9 cellular contexts compared by ENCODE assay signal in the genomic region with DNA sequence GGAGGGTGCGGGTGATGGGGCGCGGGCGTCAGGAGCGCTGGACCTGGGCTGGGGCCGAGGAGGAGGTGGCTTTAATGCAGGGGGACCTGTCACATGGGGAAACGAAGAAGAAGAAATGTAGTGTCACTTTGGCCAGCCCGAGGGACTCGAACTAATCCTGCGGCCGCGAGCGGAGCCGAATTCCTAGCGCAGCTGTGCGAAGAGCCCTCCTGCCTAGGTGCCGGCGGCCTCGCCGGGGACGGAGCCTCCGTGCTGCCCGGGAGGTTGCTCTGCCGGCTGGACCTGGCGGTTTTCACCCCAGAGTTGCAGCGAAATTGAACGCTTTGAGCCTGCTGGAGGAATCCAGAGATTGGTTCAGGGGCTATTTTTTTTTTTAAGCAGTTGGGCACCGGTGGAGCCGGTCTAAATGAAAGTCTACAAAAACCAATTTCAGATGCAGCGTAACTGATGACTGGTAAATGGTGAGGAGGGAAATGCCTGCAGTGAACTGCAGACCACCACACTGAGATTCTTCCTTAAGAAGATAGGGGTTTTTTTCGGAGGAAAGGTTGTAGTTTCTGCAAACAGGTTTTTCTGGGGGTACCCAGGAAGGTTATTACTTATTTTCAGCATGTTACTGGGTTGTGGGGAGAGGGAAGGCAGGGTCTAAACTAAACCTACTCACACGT. TPM values are rescaled to one million over a fixed set of nuclear protein-coding genes. Genes with fewer than 3 reads are reported as not detected.
DNase-seq lines count a peak whose midpoint lies in the region; ATAC-seq and TF ChIP-seq lines count a peak whose summit lies in the region.
"Had no signal": no experiment of that assay in that cellular context is flagged by ENCODE, and none has a peak within 500 bp of the region (broad histone marks: within the 10 kb centered on the region; RNA-seq: fewer than 3 reads in every experiment).

No MANE protein-coding gene starts in this region.

- H3K27ac ChIP-seq in esophagus squamous epithelium = peak overlapping the region in 3 of 4 donors; percentile 49 to 71 (median 64)
- peak overlapping the region; percentile 53 for H3K27ac ChIP-seq in neural cell (ENCODE audit: low read length)
- H3K27ac ChIP-seq: 22Rv1 had no signal

- intact Hi-C loops in esophagus squamous epithelium (cut with DNase I) = loop anchor here (5.0 kb wide), 1 partner anchor 383 kb away; no protein-coding TSS in a partner anchor

- peaks cover 0 to 47% (median 3%) of the 10 kb centered on the region in 4 donors for H3K27me3 ChIP-seq in esophagus squamous epithelium
- peaks cover 12% of the 10 kb centered on the region for H3K27me3 ChIP-seq in neural cell (ENCODE audit: insufficient read depth, low read depth, low read length)

- no peaks in the 10 kb centered on the region for H3K9me2 ChIP-seq in neural cell (ENCODE audit: insufficient read depth, low read length)

- WGBS in esophagus squamous epithelium, 2 donors = 12% methylated on average over 5 to 7 of the region's 32 CpGs

- H3K79me2 ChIP-seq in neural cell (replicated peaks; ENCODE audit: insufficient read depth, low read length) = no peaks in the 10 kb centered on the region

- H3K4me1 ChIP-seq in esophagus squamous epithelium = peaks cover 6 to 29% (median 8%) of the 10 kb centered on the region in 3 donors

- H3K4me2 ChIP-seq in neural cell (ENCODE audit: low read length) = peak overlapping the region; percentile 62

- DNase-seq in DMS 273 (lab: John Stamatoyannopoulos, UW; ENCODE audit: unreplicated experiment) (peak; percentile 72), DMS 273 treated with DMSO at 0.1 percent for 48 hours (lab: John Stamatoyannopoulos, UW) (no peak), NCI-H69 (lab: John Stamatoyannopoulos, UW) (peak; percentile 54), esophagus squamous epithelium (lab: John Stamatoyannopoulos, UW) (no peak), Kasumi-1 (lab: John Stamatoyannopoulos, UW) (no peak), SHP77 (lab: John Stamatoyannopoulos, UW) (no peak)

- peak overlapping the region; percentile 74 for H3K9ac ChIP-seq in neural cell (ENCODE audit: low read length)

- no peak for TF ChIP-seq RAD21 in neural cell (conservative IDR thresholded peaks at IDR 0.05)

- no peak for TF ChIP-seq EP300 in neural cell (conservative IDR thresholded peaks at IDR 0.05; ENCODE audit: poor library complexity, severe bottlenecking)

- H3K36me3 ChIP-seq in esophagus squamous epithelium = no peaks in the 10 kb centered on the region
- no peaks in the 10 kb centered on the region for H3K36me3 ChIP-seq in neural cell (ENCODE audit: insufficient read depth, low read length)

- peak overlapping the region; percentile 34 to 67 (median 55) for H3K4me3 ChIP-seq in esophagus squamous epithelium
- peak overlapping the region; percentile 81 for H3K4me3 ChIP-seq in neural cell (ENCODE audit: low read length)

- TF ChIP-seq CTCF in esophagus squamous epithelium (IDR thresholded peaks at IDR 0.05) (no peak), neural cell (IDR thresholded peaks at IDR 0.05; ENCODE audit: poor library complexity, severe bottlenecking) (peak; percentile 9)

- H2AFZ ChIP-seq in neural cell (ENCODE audit: low read depth, low read length) = peak overlapping the region; percentile 75

- ATAC-seq in HG03442 (IDR thresholded peaks at IDR 0.05; ENCODE audit: unreplicated experiment) = no peak

- H3F3A ChIP-seq in neural cell (ENCODE audit: insufficient read depth, low read length, poor library complexity, severe bottlenecking) = no peaks in the 10 kb centered on the region

- H3K9me3 ChIP-seq in esophagus squamous epithelium = no peaks in the 10 kb centered on the region
- no peaks in the 10 kb centered on the region for H3K9me3 ChIP-seq in neural cell (ENCODE audit: low read length)

- H4K20me1 ChIP-seq in neural cell (ENCODE audit: insufficient read depth) = no peaks in the 10 kb centered on the region

- TF ChIP-seq POLR2A in esophagus squamous epithelium (IDR thresholded peaks at IDR 0.05) = no peak

TF ChIP-seq in neural cell, 6 proteins besides CTCF, POLR2A, EP300 and RAD21:
- TF ChIP-seq, protein P1, sequence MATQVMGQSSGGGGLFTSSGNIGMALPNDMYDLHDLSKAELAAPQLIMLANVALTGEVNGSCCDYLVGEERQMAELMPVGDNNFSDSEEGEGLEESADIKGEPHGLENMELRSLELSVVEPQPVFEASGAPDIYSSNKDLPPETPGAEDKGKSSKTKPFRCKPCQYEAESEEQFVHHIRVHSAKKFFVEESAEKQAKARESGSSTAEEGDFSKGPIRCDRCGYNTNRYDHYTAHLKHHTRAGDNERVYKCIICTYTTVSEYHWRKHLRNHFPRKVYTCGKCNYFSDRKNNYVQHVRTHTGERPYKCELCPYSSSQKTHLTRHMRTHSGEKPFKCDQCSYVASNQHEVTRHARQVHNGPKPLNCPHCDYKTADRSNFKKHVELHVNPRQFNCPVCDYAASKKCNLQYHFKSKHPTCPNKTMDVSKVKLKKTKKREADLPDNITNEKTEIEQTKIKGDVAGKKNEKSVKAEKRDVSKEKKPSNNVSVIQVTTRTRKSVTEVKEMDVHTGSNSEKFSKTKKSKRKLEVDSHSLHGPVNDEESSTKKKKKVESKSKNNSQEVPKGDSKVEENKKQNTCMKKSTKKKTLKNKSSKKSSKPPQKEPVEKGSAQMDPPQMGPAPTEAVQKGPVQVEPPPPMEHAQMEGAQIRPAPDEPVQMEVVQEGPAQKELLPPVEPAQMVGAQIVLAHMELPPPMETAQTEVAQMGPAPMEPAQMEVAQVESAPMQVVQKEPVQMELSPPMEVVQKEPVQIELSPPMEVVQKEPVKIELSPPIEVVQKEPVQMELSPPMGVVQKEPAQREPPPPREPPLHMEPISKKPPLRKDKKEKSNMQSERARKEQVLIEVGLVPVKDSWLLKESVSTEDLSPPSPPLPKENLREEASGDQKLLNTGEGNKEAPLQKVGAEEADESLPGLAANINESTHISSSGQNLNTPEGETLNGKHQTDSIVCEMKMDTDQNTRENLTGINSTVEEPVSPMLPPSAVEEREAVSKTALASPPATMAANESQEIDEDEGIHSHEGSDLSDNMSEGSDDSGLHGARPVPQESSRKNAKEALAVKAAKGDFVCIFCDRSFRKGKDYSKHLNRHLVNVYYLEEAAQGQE (IDR thresholded peaks at IDR 0.05; ENCODE audit: borderline replicate concordance) = no peak
- TF ChIP-seq POLR2AphosphoS5 (IDR thresholded peaks at IDR 0.05) = no peak
- TF ChIP-seq TAF1 (IDR thresholded peaks at IDR 0.05; ENCODE audit: low read depth) = no peak
- no peak for TF ChIP-seq EZH2 (IDR thresholded peaks at IDR 0.05; ENCODE audit: borderline replicate concordance, insufficient read depth, low read length, poor library complexity, severe bottlenecking)
- no peak for TF ChIP-seq MXI1 (conservative IDR thresholded peaks at IDR 0.05; ENCODE audit: poor library complexity, severe bottlenecking)
- no peak for TF ChIP-seq SMC3 (conservative IDR thresholded peaks at IDR 0.05; ENCODE audit: poor library complexity)

RNA-seq across cellular contexts. Expression of a gene that starts 0.7 kb away (rescaled TPM):
- 1 to 10 TPM in 1 of 4 donors, under 1 TPM in 3; 0.12 to 3.4 (median 0.24) TPM for total RNA-seq in esophagus squamous epithelium
- 2.1 and 2.9 TPM in 2 replicates for polyA plus RNA-seq in neural cell
- polyA minus RNA-seq in neural cell = 5.0 and 6.6 TPM in 2 replicates

Comparison
In these comparisons a context has a peak if more than half of its experiments do, and no peak if none do; other contexts are left out.
1. DNase-seq: peak in DMS 273 (single experiment) and NCI-H69 (single experiment); none in DMS 273 treated with DMSO at 0.1 percent for 48 hours (single experiment), esophagus squamous epithelium (single experiment), Kasumi-1 (0 of 2) and SHP77 (0 of 2).